In the genomic region with DNA sequence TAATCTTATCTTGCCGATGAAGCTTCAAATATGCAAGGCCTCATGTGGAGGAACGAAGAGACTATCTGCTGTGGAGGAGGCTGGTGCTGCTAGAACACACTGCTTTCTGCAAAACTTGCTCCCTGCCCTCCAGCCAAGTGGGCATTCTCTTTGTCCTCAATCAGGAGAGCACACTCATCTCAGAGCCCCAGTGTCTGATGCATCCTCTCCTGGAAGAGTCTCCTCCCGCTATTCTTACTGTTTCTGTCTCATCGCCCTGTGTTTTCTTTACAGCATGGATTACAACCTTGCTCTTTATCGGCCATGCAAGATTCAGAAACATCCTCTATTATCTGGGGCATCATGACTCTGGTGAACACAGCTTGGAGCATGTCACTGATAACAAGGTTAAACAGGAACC, we compare ENCODE assay signal across 23 cellular contexts.
DNase-seq lines count a peak whose midpoint lies in the region; ATAC-seq, FAIRE-seq and TF ChIP-seq lines count a peak whose summit lies in the region.
"Had no signal": no experiment of that assay in that cellular context is flagged by ENCODE, and none has a peak within 500 bp of the region (broad histone marks: within the 10 kb centered on the region; RNA-seq: fewer than 3 reads in every experiment).

No MANE protein-coding gene starts in this region.

- TF ChIP-seq CTCF in endodermal cell (conservative IDR thresholded peaks at IDR 0.05), result no peak

- H3K9ac ChIP-seq in BLaER1 treated with 17β-estradiol and CSF1 and Interleukin-3, amounts not matched to agents 10 nM and 100 nM, result no peak overlapping the region
- no peak overlapping the region for H3K9ac ChIP-seq in endodermal cell (ENCODE audit: extremely low read depth, low read length, poor library complexity, severe bottlenecking)
- H3K9ac ChIP-seq in neuronal stem cell (ENCODE audit: low read depth, low read length, poor library complexity), result no peak overlapping the region

- peaks cover 0 to 35% (median 0%) of the 10 kb centered on the region in 11 experiments; a peak in 10 of 22 replicates for H4K20me1 ChIP-seq in BLaER1 treated with 17β-estradiol and CSF1 and Interleukin-3, amounts not matched to agents 10 nM and 100 nM

- no peaks in the 10 kb centered on the region for H3K27me3 ChIP-seq in BLaER1 treated with 17β-estradiol and CSF1 and Interleukin-3, amounts not matched to agents 10 nM and 100 nM
- H3K27me3 ChIP-seq in endodermal cell (ENCODE audit: control insufficient read depth, insufficient read depth, low read length, poor library complexity, severe bottlenecking) (no peaks in the 10 kb centered on the region), neuronal stem cell (ENCODE audit: control insufficient read depth in 3 of 3, insufficient read depth in 3 of 3, low read depth in 1 of 3, low read length in 3 of 3) (no peaks in the 10 kb centered on the region)
- H3K27me3 ChIP-seq: SJCRH30 had no signal

- no peaks in the 10 kb centered on the region for H3K9me3 ChIP-seq in BLaER1 treated with 17β-estradiol and CSF1 and Interleukin-3, amounts not matched to agents 10 nM and 100 nM (replicated peaks in 1 of 11)
- H3K9me3 ChIP-seq in endodermal cell (ENCODE audit: control insufficient read depth, low read length) (no peaks in the 10 kb centered on the region), neuronal stem cell (replicated peaks in 1 of 2; ENCODE audit: control insufficient read depth in 2 of 2, insufficient read depth in 1 of 2, low read depth in 1 of 2, low read length in 2 of 2) (peaks cover 0 to 1% of the 10 kb centered on the region in 2 donors)
- H3K9me3 ChIP-seq: SJCRH30 had no signal

- no peaks in the 10 kb centered on the region for H3K27me3 Mint-ChIP-seq in endodermal cell (ENCODE audit: insufficient read depth)
- H3K27me3 Mint-ChIP-seq: CD8-positive, alpha-beta memory T cell had no signal

- H3K36me3 Mint-ChIP-seq in endodermal cell (ENCODE audit: low read depth), result peaks cover 39% of the 10 kb centered on the region
- H3K36me3 Mint-ChIP-seq: activated naive CD8-positive, alpha-beta T cell treated with anti-CD3 and anti-CD28 coated beads, Interleukin-2, amount 10 ng/mL, durations not matched to agents 7 days and 5 days; CD8-positive, alpha-beta memory T cell had no signal

- no peak overlapping the region for H2AFZ ChIP-seq in neuronal stem cell (ENCODE audit: low read length)

- no peak overlapping the region for H2BK5ac ChIP-seq in neuronal stem cell (ENCODE audit: low read length)

- H3K36me3 ChIP-seq in BLaER1 treated with 17β-estradiol and CSF1 and Interleukin-3, amounts not matched to agents 10 nM and 100 nM, result peaks cover 30 to 92% (median 74%) of the 10 kb centered on the region in 11 experiments
- H3K36me3 ChIP-seq in endodermal cell (ENCODE audit: control insufficient read depth, insufficient read depth, low read length) (peaks cover 38% of the 10 kb centered on the region), neuronal stem cell (replicated peaks in 1 of 2; ENCODE audit: control insufficient read depth in 2 of 2, insufficient read depth in 2 of 2, low read length in 2 of 2) (peaks cover 48 to 90% of the 10 kb centered on the region in 2 donors)
- H3K36me3 ChIP-seq: spleen had no signal

- no peak for FAIRE-seq in GM12892 (lab: Jason Lieb, UNC)
- FAIRE-seq: GM18507 had no signal

- H3K27ac ChIP-seq in BLaER1 treated with 17β-estradiol and CSF1 and Interleukin-3, amounts not matched to agents 10 nM and 100 nM, result peak overlapping the region in 2 of 11 experiments; percentile 26 to 45; a peak in 1 of 22 replicates
- H3K27ac ChIP-seq in endodermal cell (ENCODE audit: low read depth, low read length) (no peak overlapping the region), neuronal stem cell (replicated peaks; ENCODE audit: low read length) (peak overlapping the region; percentile 45)
- H3K27ac ChIP-seq: SJCRH30, spleen had no signal

- H2BK120ac ChIP-seq in neuronal stem cell (ENCODE audit: low read depth, low read length), result no peak overlapping the region

- H3K14ac ChIP-seq in neuronal stem cell (ENCODE audit: low read length), result no peak overlapping the region

- H4K91ac ChIP-seq in neuronal stem cell (ENCODE audit: low read depth, low read length, poor library complexity), result no peak overlapping the region

- H3K18ac ChIP-seq in neuronal stem cell (ENCODE audit: low read length), result peak overlapping the region; percentile 61

- H3K4me1 Mint-ChIP-seq in endodermal cell, result peaks cover 11% of the 10 kb centered on the region

- peak overlapping the region; percentile 28 for H3K27ac Mint-ChIP-seq in endodermal cell
- H3K27ac Mint-ChIP-seq: activated naive CD8-positive, alpha-beta T cell treated with anti-CD3 and anti-CD28 coated beads, Interleukin-2, amount 10 ng/mL, durations not matched to agents 7 days and 5 days; activated T-helper 1 cell treated with anti-CD3 and anti-CD28 coated beads, Interleukin-12 subunit alpha, Interleukin-12 subunit beta, Interleukin-2, Interleukin-4 antibody, amounts not matched to agents 30 ng/mL and 10 ng/mL and 1 ng/mL, durations not matched to agents 14 hours and 24 hours and 36 hours; CD8-positive, alpha-beta memory T cell had no signal

- H3K4me3 Mint-ChIP-seq in endodermal cell, result no peak overlapping the region
- H3K4me3 Mint-ChIP-seq: activated naive CD8-positive, alpha-beta T cell treated with anti-CD3 and anti-CD28 coated beads, Interleukin-2, amount 10 ng/mL, durations not matched to agents 7 days and 5 days; activated T-helper 1 cell treated with anti-CD3 and anti-CD28 coated beads, Interleukin-12 subunit alpha, Interleukin-12 subunit beta, Interleukin-2, Interleukin-4 antibody, amounts not matched to agents 30 ng/mL and 10 ng/mL and 1 ng/mL, durations not matched to agents 14 hours and 24 hours and 36 hours; CD8-positive, alpha-beta memory T cell had no signal

- peaks cover 13 to 38% (median 33%) of the 10 kb centered on the region in 10 experiments for H3K4me1 ChIP-seq in BLaER1 treated with 17β-estradiol and CSF1 and Interleukin-3, amounts not matched to agents 10 nM and 100 nM
- peaks cover 8% of the 10 kb centered on the region for H3K4me1 ChIP-seq in endodermal cell (ENCODE audit: control insufficient read depth, insufficient read depth, low read length)
- peaks cover 3 to 19% of the 10 kb centered on the region in 2 donors for H3K4me1 ChIP-seq in neuronal stem cell (ENCODE audit: control insufficient read depth in 2 of 2, insufficient read depth in 1 of 2, low read depth in 1 of 2, low read length in 2 of 2)
- H3K4me1 ChIP-seq: spleen had no signal

- TF ChIP-seq POLR2A in GM12892 (IDR thresholded peaks at IDR 0.05; ENCODE audit: low read depth, low read length), result no peak

- H3K4me2 ChIP-seq in BLaER1 treated with 17β-estradiol and CSF1 and Interleukin-3, amounts not matched to agents 10 nM and 100 nM, result peak overlapping the region in 7 of 11 experiments; percentile 17 to 52 (median 25); a peak in 7 of 22 replicates
- H3K4me2 ChIP-seq in neuronal stem cell (ENCODE audit: insufficient read depth, low read length, poor library complexity, severe bottlenecking), result no peak overlapping the region

- H3K4ac ChIP-seq in neuronal stem cell (ENCODE audit: low read length), result no peak overlapping the region

- no peak overlapping the region for H3K4me3 ChIP-seq in BLaER1 treated with 17β-estradiol and CSF1 and Interleukin-3, amounts not matched to agents 10 nM and 100 nM
- H3K4me3 ChIP-seq in endodermal cell (ENCODE audit: low read length), result no peak overlapping the region
- H3K4me3 ChIP-seq in neuronal stem cell (ENCODE audit: low read length in 2 of 2), result no peak overlapping the region
- H3K4me3 ChIP-seq: SJCRH30, spleen had no signal

- H2AK5ac ChIP-seq in neuronal stem cell (ENCODE audit: low read depth, low read length), result no peak overlapping the region

- ATAC-seq in HG03135 (IDR thresholded peaks at IDR 0.05; ENCODE audit: unreplicated experiment) (no peak), HG03342 (IDR thresholded peaks at IDR 0.05; ENCODE audit: unreplicated experiment) (no peak), GM18867 (IDR thresholded peaks at IDR 0.05; ENCODE audit: unreplicated experiment) (no peak)

- H3K79me1 ChIP-seq in neuronal stem cell (ENCODE audit: low read depth, low read length), result peaks cover 5% of the 10 kb centered on the region

- H2BK15ac ChIP-seq in neuronal stem cell (ENCODE audit: low read length), result no peak overlapping the region

- H2BK12ac ChIP-seq in neuronal stem cell (ENCODE audit: low read length), result no peak overlapping the region

- peaks cover 6% of the 10 kb centered on the region for H3K9me3 Mint-ChIP-seq in endodermal cell

- no peak overlapping the region for H3K23ac ChIP-seq in neuronal stem cell (ENCODE audit: low read depth, low read length, poor library complexity)

- peak; percentile 31 for DNase-seq in M059J (ENCODE audit: low read depth)
- no peak for DNase-seq in endodermal cell
- no peak for DNase-seq in neuronal stem cell (ENCODE audit: low spot score)
- DNase-seq in GM12892 (ENCODE audit: insufficient read length), result no peak
- DNase-seq: activated CD4-positive, CD25-positive, alpha-beta regulatory T cell; activated CD8-positive, alpha-beta memory T cell treated with anti-CD3 and anti-CD28 coated beads for 24 hours; activated naive CD8-positive, alpha-beta T cell treated with anti-CD3 and anti-CD28 coated beads, Interleukin-2, amount 10 ng/mL, durations not matched to agents 7 days and 5 days; CD8-positive, alpha-beta memory T cell; DND-41; glutamatergic neuron; KG1; NCI-H1105 treated with DMSO at 0.1 percent for 48 hours; NCI-H2081 treated with DMSO at 0.1 percent for 48 hours; NCI-H524; SJCRH30; spleen; substantia nigra had no signal

- no peak overlapping the region for H4K8ac ChIP-seq in neuronal stem cell (ENCODE audit: low read depth, low read length)

- 96 to 97% methylated on average over 4 to 5 of the region's 5 CpGs for WGBS in endodermal cell (ENCODE audit: insufficient coverage in 1 of 2, insufficient read length in 1 of 2), 2 experiments
- WGBS in neuronal stem cell (ENCODE audit: extremely low coverage in 2 of 2, insufficient read length in 2 of 2, insufficient replicate concordance in 1 of 2), 2 donors, result no CpG with 5 or more reads among the region's 5 CpGs
